1 cellular context compared by ENCODE assay signal in the genomic region with DNA sequence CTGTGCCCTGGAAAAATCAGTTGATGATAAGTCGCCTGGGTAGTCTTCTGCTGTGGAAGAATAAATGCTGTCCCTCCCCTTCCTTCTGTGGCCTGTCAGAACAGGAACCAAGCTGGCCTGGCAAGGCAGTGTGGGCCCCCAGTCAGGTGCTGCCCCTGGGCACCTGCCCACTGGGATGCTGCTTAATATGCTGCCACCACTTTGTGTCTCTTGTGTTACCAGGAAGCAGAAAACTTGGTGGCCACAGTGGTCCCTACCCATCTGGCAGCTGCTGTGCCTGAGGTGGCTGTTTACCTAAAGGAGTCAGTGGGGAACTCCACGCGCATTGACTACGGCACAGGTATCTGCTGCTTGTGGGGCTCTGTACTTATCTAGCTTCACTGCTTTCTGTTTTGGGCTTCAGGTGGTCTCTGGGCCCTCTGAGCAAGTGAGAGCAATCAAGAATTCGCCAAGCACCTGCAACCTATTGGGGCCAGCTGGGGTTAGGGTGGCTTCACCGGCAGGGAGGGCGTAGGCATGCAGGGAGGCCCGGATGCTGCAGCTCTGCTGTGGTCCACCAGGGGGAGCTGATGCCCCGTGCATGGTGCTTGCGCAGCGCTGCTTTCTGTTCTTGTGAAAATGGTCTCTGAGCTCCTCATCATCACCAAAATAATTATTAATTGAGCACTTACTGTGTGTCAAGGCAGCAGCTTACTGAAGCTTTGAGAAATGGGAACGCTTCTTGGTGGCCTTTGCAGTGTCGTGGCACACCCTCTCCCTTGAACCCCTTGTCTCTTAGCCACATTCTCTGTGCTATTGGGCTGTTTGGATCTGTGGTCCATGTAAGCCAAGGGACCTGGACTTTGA.
TF ChIP-seq lines count a peak whose summit lies in the region.

No MANE protein-coding gene starts in this region.

TF ChIP-seq in GM23338, 12 proteins besides CTCF, POLR2A, EP300 and RAD21 (continued from another document):
- TF ChIP-seq, protein P1, sequence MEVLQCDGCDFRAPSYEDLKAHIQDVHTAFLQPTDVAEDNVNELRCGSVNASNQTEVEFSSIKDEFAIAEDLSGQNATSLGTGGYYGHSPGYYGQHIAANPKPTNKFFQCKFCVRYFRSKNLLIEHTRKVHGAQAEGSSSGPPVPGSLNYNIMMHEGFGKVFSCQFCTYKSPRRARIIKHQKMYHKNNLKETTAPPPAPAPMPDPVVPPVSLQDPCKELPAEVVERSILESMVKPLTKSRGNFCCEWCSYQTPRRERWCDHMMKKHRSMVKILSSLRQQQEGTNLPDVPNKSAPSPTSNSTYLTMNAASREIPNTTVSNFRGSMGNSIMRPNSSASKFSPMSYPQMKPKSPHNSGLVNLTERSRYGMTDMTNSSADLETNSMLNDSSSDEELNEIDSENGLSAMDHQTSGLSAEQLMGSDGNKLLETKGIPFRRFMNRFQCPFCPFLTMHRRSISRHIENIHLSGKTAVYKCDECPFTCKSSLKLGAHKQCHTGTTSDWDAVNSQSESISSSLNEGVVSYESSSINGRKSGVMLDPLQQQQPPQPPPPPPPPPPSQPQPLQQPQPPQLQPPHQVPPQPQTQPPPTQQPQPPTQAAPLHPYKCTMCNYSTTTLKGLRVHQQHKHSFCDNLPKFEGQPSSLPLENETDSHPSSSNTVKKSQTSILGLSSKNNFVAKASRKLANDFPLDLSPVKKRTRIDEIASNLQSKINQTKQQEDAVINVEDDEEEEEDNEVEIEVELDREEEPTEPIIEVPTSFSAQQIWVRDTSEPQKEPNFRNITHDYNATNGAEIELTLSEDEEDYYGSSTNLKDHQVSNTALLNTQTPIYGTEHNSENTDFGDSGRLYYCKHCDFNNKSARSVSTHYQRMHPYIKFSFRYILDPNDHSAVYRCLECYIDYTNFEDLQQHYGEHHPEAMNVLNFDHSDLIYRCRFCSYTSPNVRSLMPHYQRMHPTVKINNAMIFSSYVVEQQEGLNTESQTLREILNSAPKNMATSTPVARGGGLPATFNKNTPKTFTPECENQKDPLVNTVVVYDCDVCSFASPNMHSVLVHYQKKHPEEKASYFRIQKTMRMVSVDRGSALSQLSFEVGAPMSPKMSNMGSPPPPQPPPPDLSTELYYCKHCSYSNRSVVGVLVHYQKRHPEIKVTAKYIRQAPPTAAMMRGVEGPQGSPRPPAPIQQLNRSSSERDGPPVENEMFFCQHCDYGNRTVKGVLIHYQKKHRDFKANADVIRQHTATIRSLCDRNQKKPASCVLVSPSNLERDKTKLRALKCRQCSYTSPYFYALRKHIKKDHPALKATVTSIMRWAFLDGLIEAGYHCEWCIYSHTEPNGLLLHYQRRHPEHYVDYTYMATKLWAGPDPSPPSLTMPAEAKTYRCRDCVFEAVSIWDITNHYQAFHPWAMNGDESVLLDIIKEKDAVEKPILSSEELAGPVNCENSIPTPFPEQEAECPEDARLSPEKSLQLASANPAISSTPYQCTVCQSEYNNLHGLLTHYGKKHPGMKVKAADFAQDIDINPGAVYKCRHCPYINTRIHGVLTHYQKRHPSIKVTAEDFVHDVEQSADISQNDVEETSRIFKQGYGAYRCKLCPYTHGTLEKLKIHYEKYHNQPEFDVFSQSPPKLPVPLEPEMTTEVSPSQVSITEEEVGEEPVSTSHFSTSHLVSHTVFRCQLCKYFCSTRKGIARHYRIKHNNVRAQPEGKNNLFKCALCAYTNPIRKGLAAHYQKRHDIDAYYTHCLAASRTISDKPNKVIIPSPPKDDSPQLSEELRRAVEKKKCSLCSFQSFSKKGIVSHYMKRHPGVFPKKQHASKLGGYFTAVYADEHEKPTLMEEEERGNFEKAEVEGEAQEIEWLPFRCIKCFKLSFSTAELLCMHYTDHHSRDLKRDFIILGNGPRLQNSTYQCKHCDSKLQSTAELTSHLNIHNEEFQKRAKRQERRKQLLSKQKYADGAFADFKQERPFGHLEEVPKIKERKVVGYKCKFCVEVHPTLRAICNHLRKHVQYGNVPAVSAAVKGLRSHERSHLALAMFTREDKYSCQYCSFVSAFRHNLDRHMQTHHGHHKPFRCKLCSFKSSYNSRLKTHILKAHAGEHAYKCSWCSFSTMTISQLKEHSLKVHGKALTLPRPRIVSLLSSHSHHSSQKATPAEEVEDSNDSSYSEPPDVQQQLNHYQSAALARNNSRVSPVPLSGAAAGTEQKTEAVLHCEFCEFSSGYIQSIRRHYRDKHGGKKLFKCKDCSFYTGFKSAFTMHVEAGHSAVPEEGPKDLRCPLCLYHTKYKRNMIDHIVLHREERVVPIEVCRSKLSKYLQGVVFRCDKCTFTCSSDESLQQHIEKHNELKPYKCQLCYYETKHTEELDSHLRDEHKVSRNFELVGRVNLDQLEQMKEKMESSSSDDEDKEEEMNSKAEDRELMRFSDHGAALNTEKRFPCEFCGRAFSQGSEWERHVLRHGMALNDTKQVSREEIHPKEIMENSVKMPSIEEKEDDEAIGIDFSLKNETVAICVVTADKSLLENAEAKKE (CRISPR knock-in tag; IDR thresholded peaks at IDR 0.05), result no peak
